Comparison of ENCODE assay signal across 28 cellular contexts in the genomic region with DNA sequence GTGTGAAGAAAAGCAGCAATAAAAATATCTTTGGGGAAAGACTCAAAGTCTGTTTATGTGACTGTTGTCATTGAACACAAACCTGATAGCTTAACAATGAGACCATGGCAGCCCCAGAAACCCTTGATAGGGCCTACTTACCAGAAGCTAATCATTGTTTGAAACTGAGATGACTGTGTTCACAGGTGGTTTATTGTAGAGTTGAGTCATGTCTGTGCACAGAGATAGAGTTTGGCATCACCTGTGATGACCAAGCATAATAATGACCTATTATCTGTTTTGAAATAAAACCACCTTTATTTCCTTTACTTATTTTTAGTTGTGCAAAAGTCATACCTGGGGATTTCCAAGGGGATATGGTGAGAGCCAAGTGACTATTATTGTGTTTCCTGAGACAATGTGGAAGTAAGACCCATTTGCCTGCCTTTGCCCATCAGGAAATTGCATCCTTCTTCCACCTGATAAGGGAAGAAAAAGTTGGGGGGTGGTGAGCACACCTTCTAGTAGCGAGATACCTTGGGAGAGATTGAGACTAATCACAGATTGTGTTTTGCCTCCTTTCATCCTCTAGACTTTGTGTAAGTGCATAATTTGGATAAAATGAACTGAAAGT.
DNase-seq lines count a peak whose midpoint lies in the region; ATAC-seq, FAIRE-seq and TF ChIP-seq lines count a peak whose summit lies in the region.
"Had no signal": no experiment of that assay in that cellular context is flagged by ENCODE, and none has a peak within 500 bp of the region (broad histone marks: within the 10 kb centered on the region; RNA-seq: fewer than 3 reads in every experiment).

No MANE protein-coding gene starts in this region.

- peaks cover 8% of the 10 kb centered on the region for H3K27me3 ChIP-seq in HAP-1 (ENCODE audit: low read depth)
- no peaks in the 10 kb centered on the region for H3K27me3 ChIP-seq in endodermal cell (ENCODE audit: control insufficient read depth, insufficient read depth, low read length, poor library complexity, severe bottlenecking)
- H3K27me3 ChIP-seq in heart left ventricle: no peaks in the 10 kb centered on the region
- H3K27me3 ChIP-seq: BE2C, right atrium auricular region, upper lobe of left lung had no signal

- H3K9me3 Mint-ChIP-seq in endodermal cell: no peaks in the 10 kb centered on the region
- H3K9me3 Mint-ChIP-seq: activated naive CD8-positive, alpha-beta T cell treated with anti-CD3 and anti-CD28 coated beads, Interleukin-2, amount 50 U/mL, for 24 hours had no signal

- H3K36me3 Mint-ChIP-seq in endodermal cell (ENCODE audit: low read depth): no peaks in the 10 kb centered on the region
- H3K36me3 Mint-ChIP-seq: brain, natural killer cell had no signal

- no peak for TF ChIP-seq RAD21 in A549 (conservative IDR thresholded peaks at IDR 0.05 in 1 of 2, IDR thresholded peaks at IDR 0.05 in 1 of 2)

- H3K9me3 ChIP-seq in A549: no peaks in the 10 kb centered on the region
- no peaks in the 10 kb centered on the region for H3K9me3 ChIP-seq in HAP-1
- H3K9me3 ChIP-seq in endodermal cell (ENCODE audit: control insufficient read depth, low read length): no peaks in the 10 kb centered on the region
- H3K9me3 ChIP-seq in heart left ventricle: no peaks in the 10 kb centered on the region
- H3K9me3 ChIP-seq: BE2C, Caco-2, right atrium auricular region, upper lobe of left lung had no signal

- TF ChIP-seq CTCF in A549 (IDR thresholded peaks at IDR 0.05) (no peak), endodermal cell (conservative IDR thresholded peaks at IDR 0.05) (no peak), heart left ventricle (IDR thresholded peaks at IDR 0.05) (no peak)

- H3K4me1 Mint-ChIP-seq in endodermal cell: peaks cover 4% of the 10 kb centered on the region
- H3K4me1 Mint-ChIP-seq: activated naive CD8-positive, alpha-beta T cell treated with anti-CD3 and anti-CD28 coated beads, Interleukin-2, amount 50 U/mL, for 24 hours; natural killer cell had no signal

- in situ Hi-C loops in HAP-1 (cut with MboI; ENCODE audit: low sequenced_read_pairs): no loop called here

- no peak overlapping the region for H3K4me3 ChIP-seq in A549
- no peak overlapping the region for H3K4me3 ChIP-seq in HAP-1
- no peak overlapping the region for H3K4me3 ChIP-seq in endodermal cell (ENCODE audit: low read length)
- no peak overlapping the region for H3K4me3 ChIP-seq in heart left ventricle
- H3K4me3 ChIP-seq: right atrium auricular region, upper lobe of left lung had no signal

- POLR2A ChIA-PET in A549 (lab: Yijun Ruan, JAX): no interaction called here

- no peak overlapping the region for H3K9ac ChIP-seq in endodermal cell (ENCODE audit: extremely low read depth, low read length, poor library complexity, severe bottlenecking)

- intact Hi-C loops in heart left ventricle (cut with DNase I): no loop called here

- no peak overlapping the region for H3K27ac Mint-ChIP-seq in endodermal cell
- H3K27ac Mint-ChIP-seq: activated naive CD8-positive, alpha-beta T cell treated with anti-CD3 and anti-CD28 coated beads, Interleukin-2, amount 50 U/mL, for 24 hours; brain; natural killer cell; T-helper 1 cell treated with Interleukin-12 subunit alpha and Interleukin-12 subunit beta and Interleukin-4 antibody, amounts not matched to agents 30 μg/mL and 1 μg/mL, for 36 hours had no signal

- ATAC-seq in A549: no peak
- peak; percentile 93 for ATAC-seq in GM18870 (IDR thresholded peaks at IDR 0.05; ENCODE audit: unreplicated experiment)
- peak; percentile 53 for ATAC-seq in HG03159 (IDR thresholded peaks at IDR 0.05; ENCODE audit: unreplicated experiment)
- no peak for ATAC-seq in heart left ventricle
- ATAC-seq: activated naive CD8-positive, alpha-beta T cell treated with anti-CD3 and anti-CD28 coated beads, Interleukin-2, amount 50 U/mL, for 24 hours; natural killer cell had no signal

- H3K4me1 ChIP-seq in A549: peaks cover 19% of the 10 kb centered on the region
- no peaks in the 10 kb centered on the region for H3K4me1 ChIP-seq in HAP-1
- no peaks in the 10 kb centered on the region for H3K4me1 ChIP-seq in endodermal cell (ENCODE audit: control insufficient read depth, insufficient read depth, low read length)
- H3K4me1 ChIP-seq in heart left ventricle: peaks cover 0 to 5% (median 0%) of the 10 kb centered on the region in 12 donors
- H3K4me1 ChIP-seq: BE2C, right atrium auricular region, upper lobe of left lung had no signal

- no peaks in the 10 kb centered on the region for H3K36me3 ChIP-seq in HAP-1 (replicated peaks)
- no peaks in the 10 kb centered on the region for H3K36me3 ChIP-seq in endodermal cell (ENCODE audit: control insufficient read depth, insufficient read depth, low read length)
- H3K36me3 ChIP-seq in heart left ventricle: no peaks in the 10 kb centered on the region
- H3K36me3 ChIP-seq: BE2C, right atrium auricular region, upper lobe of left lung had no signal

- H3K27me3 Mint-ChIP-seq in endodermal cell (ENCODE audit: insufficient read depth): no peaks in the 10 kb centered on the region
- H3K27me3 Mint-ChIP-seq: activated naive CD8-positive, alpha-beta T cell treated with anti-CD3 and anti-CD28 coated beads, Interleukin-2, amount 50 U/mL, for 24 hours had no signal

- WGBS in A549 (ENCODE audit: missing lambda C conversion rate): 97% methylated on average over 1 of the region's 1 CpG
- 93% methylated on average over 1 of the region's 1 CpG; no CpG with 5 or more reads in 1 of the 2 experiments for WGBS in endodermal cell (ENCODE audit: insufficient coverage in 1 of 2, insufficient read length in 1 of 2), 2 experiments
- WGBS in heart left ventricle, 4 donors: 72 to 81% (median 75%) methylated on average over 1 of the region's 1 CpG

- no peak overlapping the region for H3K4me3 Mint-ChIP-seq in endodermal cell
- H3K4me3 Mint-ChIP-seq: activated naive CD8-positive, alpha-beta T cell treated with anti-CD3 and anti-CD28 coated beads, Interleukin-2, amount 50 U/mL, for 24 hours; brain; natural killer cell; T-helper 1 cell treated with Interleukin-12 subunit alpha and Interleukin-12 subunit beta and Interleukin-4 antibody, amounts not matched to agents 30 μg/mL and 1 μg/mL, for 36 hours had no signal

- FAIRE-seq in A549 (lab: Jason Lieb, UNC): no peak
- FAIRE-seq: endothelial cell of umbilical vein had no signal

- TF ChIP-seq POLR2A in A549 (IDR thresholded peaks at IDR 0.05; ENCODE audit: low read length) (no peak), heart left ventricle (IDR thresholded peaks at IDR 0.05) (no peak)

- CTCF ChIA-PET in A549 (lab: Yijun Ruan, JAX): interaction anchor here (0.6 to 1.4 kb wide), 2 partner anchors 8 to 29 kb away, joined by 3 read pairs; no protein-coding TSS in a partner anchor

- DNase-seq in A549 (ENCODE audit: low read depth in 1 of 2, low spot score in 1 of 2) (no peak), dermis blood vessel endothelial cell (peak; percentile 35), HAP-1 (ENCODE audit: low spot score in 2 of 2) (no peak), endodermal cell (no peak), heart left ventricle (no peak), foreskin melanocyte (no peak)
- DNase-seq: activated CD4-positive, alpha-beta T cell treated with anti-CD3 and anti-CD28 coated beads for 48 hours; activated naive CD8-positive, alpha-beta T cell treated with anti-CD3 and anti-CD28 coated beads, Interleukin-2, amount 50 U/mL, for 24 hours; BE2C; Caco-2; cortex of kidney; EL; foreskin fibroblast; H7; hypothalamus; islet precursor cell; KG1; mesendoderm; natural killer cell; NCI-H187 treated with DMSO at 0.1 percent for 48 hours; OCI-M1; upper lobe of left lung had no signal

- no peak overlapping the region for H3K4me2 ChIP-seq in A549

- H3K27ac ChIP-seq in A549 (no peak overlapping the region), endodermal cell (ENCODE audit: low read depth, low read length) (no peak overlapping the region), heart left ventricle (no peak overlapping the region)
- H3K27ac ChIP-seq: right atrium auricular region, upper lobe of left lung had no signal

- no peak for TF ChIP-seq EP300 in A549 (IDR thresholded peaks at IDR 0.05)

TF ChIP-seq in A549, 52 proteins besides CTCF, POLR2A, EP300 and RAD21:
- TF ChIP-seq CEBPB (IDR thresholded peaks at IDR 0.05): no peak
- peak; percentile 33 for TF ChIP-seq MAFK (IDR thresholded peaks at IDR 0.05; ENCODE audit: partially characterized antibody)

Comparison
In these comparisons a context has a peak if more than half of its experiments do, and no peak if none do; other contexts are left out.
1. ATAC-seq: peak in GM18870 (single experiment) and HG03159 (single experiment); none in A549 (0 of 2) and heart left ventricle (0 of 4).